Comparison of ENCODE assay signal across 20 cellular contexts in genomic region chr6:97392735-97393134, GRCh38.
DNase-seq lines count a peak whose midpoint lies in the region; ATAC-seq and TF ChIP-seq lines count a peak whose summit lies in the region.
"Had no signal": no experiment of that assay in that cellular context is flagged by ENCODE, and none has a peak within 500 bp of the region (broad histone marks: within the 10 kb centered on the region; RNA-seq: fewer than 3 reads in every experiment).

No MANE protein-coding gene starts in this region.

- no peaks in the 10 kb centered on the region for H3K9me3 Mint-ChIP-seq in WTC11
- H3K9me3 Mint-ChIP-seq: CD8-positive, alpha-beta memory T cell; H9 had no signal

- H3K27ac ChIP-seq in osteoblast (ENCODE audit: low read depth, low read length) = no peak overlapping the region

- DNase-seq in NCI-H82 (lab: John Stamatoyannopoulos, UW) = peak; percentile 70
- no peak for DNase-seq in WTC11 (ENCODE audit: low spot score)
- peak; percentile 0 for DNase-seq in osteoblast (ENCODE audit: insufficient read length, low spot score, missing footprints)
- no peak for DNase-seq in activated naive CD4-positive, alpha-beta T cell treated with anti-CD3 and anti-CD28 coated beads, Interleukin-2, amount 50 U/mL, for 16 hours
- DNase-seq in sciatic nerve (ENCODE audit: low spot score) = no peak
- DNase-seq in H7 = no peak
- DNase-seq: ACHN; BE2C; C1 segment of cervical spinal cord; CD4-positive, CD25-positive, alpha-beta regulatory T cell; CD8-positive, alpha-beta memory T cell; COR-L47; DMS 273 treated with DMSO at 0.1 percent for 48 hours; DMS53; DND-41; EL; GOT3; H9; IMR-90 had no signal

- no peaks in the 10 kb centered on the region for H3K27me3 Mint-ChIP-seq in WTC11 (ENCODE audit: low read depth)

- POLR2A ChIA-PET in WTC11 (lab: Charles Lee) = no interaction called here

- no peaks in the 10 kb centered on the region for H3K36me3 Mint-ChIP-seq in WTC11
- H3K36me3 Mint-ChIP-seq: CD4-positive, CD25-positive, alpha-beta regulatory T cell; CD8-positive, alpha-beta memory T cell had no signal

- no peak overlapping the region for H3K4me3 ChIP-seq in osteoblast (ENCODE audit: insufficient read depth, low read length)
- no peak overlapping the region for H3K4me3 ChIP-seq in H7 (ENCODE audit: insufficient read depth, low read depth, low read length)
- H3K4me3 ChIP-seq: GM12878 had no signal

- ATAC-seq in WTC11 (no peak), sciatic nerve (no peak)
- ATAC-seq: GM12878 had no signal

- no peak overlapping the region for H2AFZ ChIP-seq in osteoblast (ENCODE audit: low read length)

- no peaks in the 10 kb centered on the region for H3K27me3 ChIP-seq in osteoblast (ENCODE audit: insufficient read depth, low read length)
- H3K27me3 ChIP-seq in H7 (ENCODE audit: control insufficient read depth, insufficient read depth, low read length) = no peaks in the 10 kb centered on the region

- no peaks in the 10 kb centered on the region; the same call in 1 of the 2 replicates for H3K4me1 Mint-ChIP-seq in WTC11
- H3K4me1 Mint-ChIP-seq: CD4-positive, CD25-positive, alpha-beta regulatory T cell; CD8-positive, alpha-beta memory T cell had no signal

- no peaks in the 10 kb centered on the region for H3K4me1 ChIP-seq in osteoblast (ENCODE audit: insufficient read depth, low read length)
- H3K4me1 ChIP-seq: BE2C had no signal

- no peaks in the 10 kb centered on the region for H3K9me3 ChIP-seq in osteoblast (ENCODE audit: low read depth, low read length)
- H3K9me3 ChIP-seq: BE2C had no signal

- H3K4me3 Mint-ChIP-seq in WTC11 = no peak overlapping the region
- H3K4me3 Mint-ChIP-seq: CD4-positive, CD25-positive, alpha-beta regulatory T cell; CD8-positive, alpha-beta memory T cell; H9 had no signal

- no peaks in the 10 kb centered on the region for H4K20me1 ChIP-seq in osteoblast (ENCODE audit: insufficient read depth, low read length)

- H3K27ac Mint-ChIP-seq in WTC11 = peak overlapping the region; percentile 21; the same call in 1 of the 2 replicates
- H3K27ac Mint-ChIP-seq: CD4-positive, CD25-positive, alpha-beta regulatory T cell; CD8-positive, alpha-beta memory T cell had no signal

- no peaks in the 10 kb centered on the region for H3K79me2 ChIP-seq in osteoblast (ENCODE audit: insufficient read depth, low read length)

- H3K36me3 ChIP-seq in osteoblast (ENCODE audit: insufficient read depth, low read length) (no peaks in the 10 kb centered on the region), H7 (replicated peaks; ENCODE audit: control insufficient read depth, insufficient read depth, low read length) (no peaks in the 10 kb centered on the region)
- H3K36me3 ChIP-seq: BE2C had no signal

- TF ChIP-seq CTCF in WTC11 (IDR thresholded peaks at IDR 0.05) (no peak), osteoblast (IDR thresholded peaks at IDR 0.05; ENCODE audit: extremely low read depth, low read depth, low read length) (no peak)

- CTCF ChIA-PET in WTC11 (lab: Charles Lee) = interaction anchor here (1.3 to 1.5 kb wide), 2 partner anchors 13 to 177 kb away, joined by 3 to 8 read pairs; no protein-coding TSS in a partner anchor

- intact Hi-C loops in sciatic nerve (cut with DNase I) = no loop called here

- no peak overlapping the region for H3K4me2 ChIP-seq in osteoblast (ENCODE audit: insufficient read depth, low read length)

TF ChIP-seq in WTC11, 78 proteins besides CTCF, POLR2A, EP300 and RAD21:
- TF ChIP-seq TEAD4 (CRISPR knock-in tag; IDR thresholded peaks at IDR 0.05) = no peak
- no peak for TF ChIP-seq ELF4 (CRISPR knock-in tag; IDR thresholded peaks at IDR 0.05; ENCODE audit: low read depth)
- TF ChIP-seq OVOL2 (CRISPR knock-in tag; IDR thresholded peaks at IDR 0.05; ENCODE audit: borderline replicate concordance) = no peak
- no peak for TF ChIP-seq USF1 (CRISPR knock-in tag; IDR thresholded peaks at IDR 0.05)
- TF ChIP-seq ZNF138 (CRISPR knock-in tag; conservative IDR thresholded peaks at IDR 0.05) = no peak
- TF ChIP-seq PRRX2 (CRISPR knock-in tag; IDR thresholded peaks at IDR 0.05) = no peak
- no peak for TF ChIP-seq IRF1 (CRISPR knock-in tag; IDR thresholded peaks at IDR 0.05)
- TF ChIP-seq GRHL2 (CRISPR knock-in tag; IDR thresholded peaks at IDR 0.05; ENCODE audit: insufficient replicate concordance, severe bottlenecking) = no peak
- TF ChIP-seq ZNF232 (CRISPR knock-in tag; IDR thresholded peaks at IDR 0.05) = no peak
- TF ChIP-seq IRF2 (CRISPR knock-in tag; IDR thresholded peaks at IDR 0.05; ENCODE audit: borderline replicate concordance, low read depth) = no peak
- no peak for TF ChIP-seq MLX (CRISPR knock-in tag; IDR thresholded peaks at IDR 0.05)
- no peak for TF ChIP-seq MAX (CRISPR knock-in tag; IDR thresholded peaks at IDR 0.05)
- no peak for TF ChIP-seq ZBTB43 (CRISPR knock-in tag; IDR thresholded peaks at IDR 0.05)

Comparison
In these comparisons a context has a peak if more than half of its experiments do, and no peak if none do; other contexts are left out.
1. DNase-seq: peak in NCI-H82 (single experiment) and osteoblast (single experiment); none in WTC11 (single experiment), activated naive CD4-positive, alpha-beta T cell treated with anti-CD3 and anti-CD28 coated beads, Interleukin-2, amount 50 U/mL, for 16 hours (single experiment), sciatic nerve (single experiment) and H7 (single experiment).